In the genomic region with DNA sequence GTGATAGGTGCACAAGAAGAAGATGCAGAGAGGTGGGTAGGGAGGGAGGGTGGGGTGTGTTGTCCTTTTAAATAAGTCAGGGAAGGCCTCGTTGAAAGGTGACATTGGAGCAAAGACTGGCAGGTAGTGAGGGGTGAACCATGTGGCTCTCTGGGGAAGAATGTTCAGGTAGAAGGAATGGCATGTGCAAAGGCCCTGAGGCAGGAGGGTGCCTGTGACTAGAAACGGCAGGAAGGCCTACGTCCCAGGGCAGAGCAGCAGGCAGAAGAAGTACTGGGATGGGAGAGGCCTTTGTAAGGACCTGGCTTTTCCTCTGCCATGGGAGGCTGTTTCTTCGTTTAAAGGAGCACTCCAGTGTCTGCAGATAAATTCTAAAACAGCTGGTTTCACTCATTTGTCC, we compare ENCODE assay signal across 18 cellular contexts.
DNase-seq lines count a peak whose midpoint lies in the region; ATAC-seq and TF ChIP-seq lines count a peak whose summit lies in the region.
"Had no signal": no experiment of that assay in that cellular context is flagged by ENCODE, and none has a peak within 500 bp of the region (broad histone marks: within the 10 kb centered on the region; RNA-seq: fewer than 3 reads in every experiment).

No MANE protein-coding gene starts in this region.

- H3K36me3 ChIP-seq in CD8-positive, alpha-beta T cell (ENCODE audit: insufficient read depth, low read length) = no peaks in the 10 kb centered on the region
- H3K36me3 ChIP-seq in endodermal cell (ENCODE audit: control insufficient read depth, insufficient read depth, low read length) = no peaks in the 10 kb centered on the region
- no peaks in the 10 kb centered on the region for H3K36me3 ChIP-seq in spleen
- no peaks in the 10 kb centered on the region for H3K36me3 ChIP-seq in heart left ventricle

- no peak for TF ChIP-seq CTCF in CD8-positive, alpha-beta T cell (IDR thresholded peaks at IDR 0.05)
- TF ChIP-seq CTCF in endodermal cell (conservative IDR thresholded peaks at IDR 0.05) (no peak), spleen (IDR thresholded peaks at IDR 0.05 in 8 of 11, conservative IDR thresholded peaks at IDR 0.05 in 3 of 11) (no peak), heart left ventricle (IDR thresholded peaks at IDR 0.05) (no peak)

- peaks cover 4% of the 10 kb centered on the region for H3K9me3 Mint-ChIP-seq in activated CD8-positive, alpha-beta memory T cell treated with anti-CD3 and anti-CD28 coated beads, Interleukin-2, amount 10 ng/mL, durations not matched to agents 7 days and 5 days (ENCODE audit: low read depth)
- no peaks in the 10 kb centered on the region for H3K9me3 Mint-ChIP-seq in CD8-positive, alpha-beta T cell
- H3K9me3 Mint-ChIP-seq in endodermal cell = no peaks in the 10 kb centered on the region

- no peaks in the 10 kb centered on the region for H3K27me3 Mint-ChIP-seq in activated CD8-positive, alpha-beta memory T cell treated with anti-CD3 and anti-CD28 coated beads, Interleukin-2, amount 10 ng/mL, durations not matched to agents 7 days and 5 days
- H3K27me3 Mint-ChIP-seq in CD8-positive, alpha-beta T cell (ENCODE audit: low read depth) = no peaks in the 10 kb centered on the region
- H3K27me3 Mint-ChIP-seq in endodermal cell (ENCODE audit: insufficient read depth) = peaks cover 23% of the 10 kb centered on the region

- no peak overlapping the region for H3K9ac ChIP-seq in endodermal cell (ENCODE audit: extremely low read depth, low read length, poor library complexity, severe bottlenecking)
- H3K9ac ChIP-seq: KMS-11 had no signal

- intact Hi-C loops in CD8-positive, alpha-beta T cell (cut with DNase I, micrococcal nuclease) = no loop called here
- intact Hi-C loops in spleen (cut with DNase I; ENCODE audit: low total_unique reads) = no loop called here
- intact Hi-C loops in heart left ventricle (cut with DNase I) = no loop called here

- 94 to 96% methylated on average over 3 to 4 of the region's 4 CpGs for WGBS in endodermal cell (ENCODE audit: insufficient coverage in 1 of 2, insufficient read length in 1 of 2), 2 experiments
- whole genome bisulfite sequencing in spleen, 5 donors = 84 to 93% (median 87%) methylated on average over 4 of the region's 4 CpGs
- WGBS in heart left ventricle, 4 donors = 89 to 93% (median 90%) methylated on average over 4 of the region's 4 CpGs

- peaks cover 57% of the 10 kb centered on the region for H3K4me1 Mint-ChIP-seq in activated CD8-positive, alpha-beta memory T cell treated with anti-CD3 and anti-CD28 coated beads, Interleukin-2, amount 10 ng/mL, durations not matched to agents 7 days and 5 days
- H3K4me1 Mint-ChIP-seq in CD8-positive, alpha-beta T cell (ENCODE audit: low read depth) = peaks cover 76% of the 10 kb centered on the region
- peaks cover 13% of the 10 kb centered on the region for H3K4me1 Mint-ChIP-seq in endodermal cell

- H3K4me3 ChIP-seq in CD8-positive, alpha-beta T cell (ENCODE audit: low read depth, low read length) = no peak overlapping the region
- H3K4me3 ChIP-seq in endodermal cell (ENCODE audit: low read length) (no peak overlapping the region), spleen (no peak overlapping the region), heart left ventricle (no peak overlapping the region)

- peaks cover 45% of the 10 kb centered on the region for H3K4me1 ChIP-seq in CD8-positive, alpha-beta T cell (ENCODE audit: insufficient read depth, low read length)
- no peaks in the 10 kb centered on the region for H3K4me1 ChIP-seq in endodermal cell (ENCODE audit: control insufficient read depth, insufficient read depth, low read length)
- H3K4me1 ChIP-seq in spleen = peaks cover 3 to 45% (median 23%) of the 10 kb centered on the region in 6 donors
- peaks cover 0 to 13% (median 7%) of the 10 kb centered on the region in 12 donors for H3K4me1 ChIP-seq in heart left ventricle

- H3K4me3 Mint-ChIP-seq in activated CD8-positive, alpha-beta memory T cell treated with anti-CD3 and anti-CD28 coated beads, Interleukin-2, amount 10 ng/mL, durations not matched to agents 7 days and 5 days = no peak overlapping the region
- no peak overlapping the region for H3K4me3 Mint-ChIP-seq in CD8-positive, alpha-beta T cell
- H3K4me3 Mint-ChIP-seq in endodermal cell = no peak overlapping the region
- H3K4me3 Mint-ChIP-seq: HFFc6 had no signal

- POLR2A ChIA-PET in CD8-positive, alpha-beta T cell (lab: Charles Lee) = no interaction called here

- CTCF ChIA-PET in activated CD8-positive, alpha-beta memory T cell treated with anti-CD3 and anti-CD28 coated beads, Interleukin-2, amount 10 ng/mL, durations not matched to agents 7 days and 5 days (lab: Charles Lee) = interaction anchor here (1.2 to 1.9 kb wide), 2 partner anchors 11 to 38 kb away, joined by 4 to 9 read pairs; no protein-coding TSS in a partner anchor
- CTCF ChIA-PET in CD8-positive, alpha-beta T cell (lab: Charles Lee) = interaction anchor here (1.2 to 5.0 kb wide), 2 partner anchors 10 to 277 kb away, joined by 4 to 28 read pairs; no protein-coding TSS in a partner anchor

- no peak overlapping the region for H3K27ac Mint-ChIP-seq in activated CD8-positive, alpha-beta memory T cell treated with anti-CD3 and anti-CD28 coated beads, Interleukin-2, amount 10 ng/mL, durations not matched to agents 7 days and 5 days
- peak overlapping the region; percentile 75 for H3K27ac Mint-ChIP-seq in CD8-positive, alpha-beta T cell
- no peak overlapping the region for H3K27ac Mint-ChIP-seq in endodermal cell
- H3K27ac Mint-ChIP-seq: HFFc6 had no signal

- no peak overlapping the region for H3K27ac ChIP-seq in CD8-positive, alpha-beta T cell (ENCODE audit: low read depth, low read length)
- H3K27ac ChIP-seq in endodermal cell (ENCODE audit: low read depth, low read length) (no peak overlapping the region), spleen (no peak overlapping the region), heart left ventricle (no peak overlapping the region)
- H3K27ac ChIP-seq: KMS-11, RWPE1 had no signal

- TF ChIP-seq POLR2A in spleen (IDR thresholded peaks at IDR 0.05) = no peak
- no peak for TF ChIP-seq POLR2A in heart left ventricle (IDR thresholded peaks at IDR 0.05)

- H3K36me3 Mint-ChIP-seq in activated CD8-positive, alpha-beta memory T cell treated with anti-CD3 and anti-CD28 coated beads, Interleukin-2, amount 10 ng/mL, durations not matched to agents 7 days and 5 days = peaks cover 22% of the 10 kb centered on the region
- peaks cover 9% of the 10 kb centered on the region for H3K36me3 Mint-ChIP-seq in CD8-positive, alpha-beta T cell
- no peaks in the 10 kb centered on the region for H3K36me3 Mint-ChIP-seq in endodermal cell (ENCODE audit: low read depth)

- no peak for ATAC-seq in activated CD8-positive, alpha-beta memory T cell treated with anti-CD3 and anti-CD28 coated beads, Interleukin-2, amount 10 ng/mL, durations not matched to agents 7 days and 5 days
- no peak for ATAC-seq in CD8-positive, alpha-beta T cell
- no peak for ATAC-seq in heart left ventricle
- ATAC-seq: PC-3 had no signal

- no peaks in the 10 kb centered on the region for H3K9me3 ChIP-seq in CD8-positive, alpha-beta T cell (ENCODE audit: low read length)
- H3K9me3 ChIP-seq in endodermal cell (ENCODE audit: control insufficient read depth, low read length) (no peaks in the 10 kb centered on the region), spleen (no peaks in the 10 kb centered on the region), heart left ventricle (no peaks in the 10 kb centered on the region)

- peak; percentile 33 for DNase-seq in activated CD8-positive, alpha-beta memory T cell treated with anti-CD3 and anti-CD28 coated beads, Interleukin-2, amount 10 ng/mL, durations not matched to agents 7 days and 5 days
- no peak for DNase-seq in activated CD8-positive, alpha-beta memory T cell treated with anti-CD3 and anti-CD28 coated beads for 24 hours
- DNase-seq in CD8-positive, alpha-beta T cell = no peak
- DNase-seq in endodermal cell = peak; percentile 13
- peak; percentile 56 for DNase-seq in spleen
- DNase-seq in activated CD4-positive, alpha-beta T cell treated with anti-CD3 and anti-CD28 coated beads for 1 hour = no peak
- no peak for DNase-seq in heart left ventricle
- DNase-seq in SKM-1 (lab: John Stamatoyannopoulos, UW; ENCODE audit: unreplicated experiment) = no peak
- DNase-seq: DND-41, HFFc6, NCI-H1048, NCI-H146, NCI-H2081, NCI-H510A, NCI-H82, PC-3 had no signal

- no peaks in the 10 kb centered on the region for H3K27me3 ChIP-seq in CD8-positive, alpha-beta T cell (ENCODE audit: insufficient read depth, low read length)
- peaks cover 27% of the 10 kb centered on the region for H3K27me3 ChIP-seq in endodermal cell (ENCODE audit: control insufficient read depth, insufficient read depth, low read length, poor library complexity, severe bottlenecking)
- peaks cover 0 to 27% (median 8%) of the 10 kb centered on the region in 7 donors for H3K27me3 ChIP-seq in spleen (replicated peaks in 1 of 7)
- peaks cover 0 to 20% (median 9%) of the 10 kb centered on the region in 9 donors for H3K27me3 ChIP-seq in heart left ventricle

Comparison
In these comparisons a context has a peak if more than half of its experiments do, and no peak if none do; other contexts are left out.
1. DNase-seq: peak in activated CD8-positive, alpha-beta memory T cell treated with anti-CD3 and anti-CD28 coated beads, Interleukin-2, amount 10 ng/mL, durations not matched to agents 7 days and 5 days (single experiment), endodermal cell (single experiment) and spleen (single experiment); none in activated CD8-positive, alpha-beta memory T cell treated with anti-CD3 and anti-CD28 coated beads for 24 hours (single experiment), CD8-positive, alpha-beta T cell (0 of 7), activated CD4-positive, alpha-beta T cell treated with anti-CD3 and anti-CD28 coated beads for 1 hour (single experiment), heart left ventricle (0 of 5) and SKM-1 (single experiment).